ENCODE assay signal across 13 cellular contexts in genomic region chr3:124731760-124732159, GRCh38. TPM values are rescaled to one million over a fixed set of nuclear protein-coding genes. Genes with fewer than 3 reads are reported as not detected.
DNase-seq lines count a peak whose midpoint lies in the region; ATAC-seq and TF ChIP-seq lines count a peak whose summit lies in the region.
"Had no signal": no experiment of that assay in that cellular context is flagged by ENCODE, and none has a peak within 500 bp of the region (broad histone marks: within the 10 kb centered on the region; RNA-seq: fewer than 3 reads in every experiment).

No MANE protein-coding gene starts in this region.

- DNase-seq in CD4-positive, alpha-beta memory T cell, result no peak
- DNase-seq in HFF-Myc (ENCODE audit: extremely low read depth, low read depth) (no peak), NCI-H748 (lab: John Stamatoyannopoulos, UW; ENCODE audit: unreplicated experiment) (no peak)
- DNase-seq in activated CD4-positive, alpha-beta memory T cell treated with anti-CD3 and anti-CD28 coated beads, Interleukin-2, amount 10 ng/mL, durations not matched to agents 7 days and 5 days, result no peak
- no peak for DNase-seq in naive thymus-derived CD4-positive, alpha-beta T cell
- DNase-seq: DMS53, HCEC 1CT, SHP77 treated with DMSO at 0.1 percent for 48 hours had no signal

- H3K4me3 Mint-ChIP-seq in CD4-positive, alpha-beta memory T cell, result peak overlapping the region; percentile 5 to 99 (median 54)
- peak overlapping the region; percentile 100 for H3K4me3 Mint-ChIP-seq in activated CD4-positive, alpha-beta memory T cell treated with anti-CD3 and anti-CD28 coated beads, Interleukin-2, amount 10 ng/mL, durations not matched to agents 7 days and 5 days
- H3K4me3 Mint-ChIP-seq in naive thymus-derived CD4-positive, alpha-beta T cell, result peak overlapping the region; percentile 15 to 100 (median 97)

- peaks cover 10 to 23% of the 10 kb centered on the region in 2 donors for H3K36me3 Mint-ChIP-seq in CD4-positive, alpha-beta memory T cell
- peaks cover 18% of the 10 kb centered on the region for H3K36me3 Mint-ChIP-seq in activated CD4-positive, alpha-beta memory T cell treated with anti-CD3 and anti-CD28 coated beads, Interleukin-2, amount 10 ng/mL, durations not matched to agents 7 days and 5 days (ENCODE audit: low read depth)
- H3K36me3 Mint-ChIP-seq in naive thymus-derived CD4-positive, alpha-beta T cell, result peaks cover 3 to 12% (median 5%) of the 10 kb centered on the region in 5 donors

- peaks cover 6% of the 10 kb centered on the region for H3K27me3 ChIP-seq in CD4-positive, alpha-beta memory T cell (ENCODE audit: insufficient read depth, low read length)
- H3K27me3 ChIP-seq in naive thymus-derived CD4-positive, alpha-beta T cell (ENCODE audit: control insufficient read depth in 2 of 2, insufficient read depth in 2 of 2, low read length in 2 of 2), result peaks cover 0 to 4% of the 10 kb centered on the region in 2 donors

- peaks cover 2 to 7% of the 10 kb centered on the region in 2 donors for H3K27me3 Mint-ChIP-seq in CD4-positive, alpha-beta memory T cell
- peaks cover 2% of the 10 kb centered on the region for H3K27me3 Mint-ChIP-seq in activated CD4-positive, alpha-beta memory T cell treated with anti-CD3 and anti-CD28 coated beads, Interleukin-2, amount 10 ng/mL, durations not matched to agents 7 days and 5 days
- H3K27me3 Mint-ChIP-seq in naive thymus-derived CD4-positive, alpha-beta T cell, result peaks cover 0 to 17% (median 7%) of the 10 kb centered on the region in 5 donors

- no peaks in the 10 kb centered on the region for H3K9me3 ChIP-seq in CD4-positive, alpha-beta memory T cell (ENCODE audit: control insufficient read depth in 1 of 2, low read length in 2 of 2)
- no peaks in the 10 kb centered on the region for H3K9me3 ChIP-seq in naive thymus-derived CD4-positive, alpha-beta T cell (ENCODE audit: control insufficient read depth in 2 of 3, low read length in 3 of 3)

- intact Hi-C loops in CD4-positive, alpha-beta memory T cell (cut with micrococcal nuclease), result no loop called here
- intact Hi-C loops in naive thymus-derived CD4-positive, alpha-beta T cell (cut with micrococcal nuclease), result loop anchor here (2.0 to 10.0 kb wide), 12 partner anchors 15 to 1746 kb away; partner anchors contain the start of genes SLC41A3 (in 2 of the 2), HEG1 (in 1 of the 2), SEC22A (in 1 of the 2) and ZNF148 (in 1 of the 2)

- H3K9me3 Mint-ChIP-seq in CD4-positive, alpha-beta memory T cell, result peaks cover 0 to 3% (median 0%) of the 10 kb centered on the region in 8 donors
- H3K9me3 Mint-ChIP-seq in activated CD4-positive, alpha-beta memory T cell treated with anti-CD3 and anti-CD28 coated beads, Interleukin-2, amount 10 ng/mL, durations not matched to agents 7 days and 5 days, result no peaks in the 10 kb centered on the region
- peaks cover 0 to 7% (median 0%) of the 10 kb centered on the region in 11 donors for H3K9me3 Mint-ChIP-seq in naive thymus-derived CD4-positive, alpha-beta T cell
- H3K9me3 Mint-ChIP-seq: dendritic cell treated with granulocyte-macrophage colony-stimulating factor and Interleukin-4, amounts not matched to agents 40 ng/mL and 50 ng/mL, for 4 days; memory B cell had no signal

- CTCF ChIA-PET in CD4-positive, alpha-beta memory T cell (lab: Charles Lee; ENCODE audit: partially characterized antibody), result interaction anchor here (1.1 to 1.2 kb wide), 2 partner anchors 28 to 29 kb away, joined by 5 to 6 read pairs; no protein-coding TSS in a partner anchor
- CTCF ChIA-PET in activated CD4-positive, alpha-beta memory T cell treated with anti-CD3 and anti-CD28 coated beads, Interleukin-2, amount 10 ng/mL, durations not matched to agents 7 days and 5 days (lab: Charles Lee), result interaction anchor here (0.7 to 0.8 kb wide), 3 partner anchors 64 to 1035 kb away, joined by 3 to 4 read pairs (median 3); no protein-coding TSS in a partner anchor
- CTCF ChIA-PET in naive thymus-derived CD4-positive, alpha-beta T cell (lab: Charles Lee), result interaction anchor here (0.6 to 0.9 kb wide), 2 partner anchors 29 to 409 kb away, joined by 3 read pairs; no protein-coding TSS in a partner anchor

- no peak for ATAC-seq in naive thymus-derived CD4-positive, alpha-beta T cell
- no peak for ATAC-seq in GM21390 (IDR thresholded peaks at IDR 0.05; ENCODE audit: unreplicated experiment)
- no peak for ATAC-seq in HG03139 (IDR thresholded peaks at IDR 0.05; ENCODE audit: unreplicated experiment)
- no peak for ATAC-seq in HG03354 (IDR thresholded peaks at IDR 0.05; ENCODE audit: poor library complexity, severe bottlenecking, unreplicated experiment)

- no peak for TF ChIP-seq CTCF in HFF-Myc (IDR thresholded peaks at IDR 0.05; ENCODE audit: low read depth, low read length, missing control alignments)

- no peaks in the 10 kb centered on the region for H3K36me3 ChIP-seq in CD4-positive, alpha-beta memory T cell (ENCODE audit: insufficient read depth, low read length)
- peaks cover 0 to 5% (median 0%) of the 10 kb centered on the region in 3 experiments for H3K36me3 ChIP-seq in naive thymus-derived CD4-positive, alpha-beta T cell (ENCODE audit: control insufficient read depth in 2 of 3, insufficient read depth in 3 of 3, low read length in 3 of 3)

- H3K27ac Mint-ChIP-seq in CD4-positive, alpha-beta memory T cell, result peak overlapping the region in 4 of 7 donors; percentile 17 to 63 (median 39)
- no peak overlapping the region for H3K27ac Mint-ChIP-seq in activated CD4-positive, alpha-beta memory T cell treated with anti-CD3 and anti-CD28 coated beads, Interleukin-2, amount 10 ng/mL, durations not matched to agents 7 days and 5 days
- H3K27ac Mint-ChIP-seq in naive thymus-derived CD4-positive, alpha-beta T cell, result peak overlapping the region in 2 of 9 donors; percentile 5 to 46

- H3K27ac ChIP-seq in CD4-positive, alpha-beta memory T cell (ENCODE audit: low read depth, low read length), result no peak overlapping the region
- no peak overlapping the region for H3K27ac ChIP-seq in naive thymus-derived CD4-positive, alpha-beta T cell (ENCODE audit: low read depth, low read length)

- peaks cover 25 to 41% (median 32%) of the 10 kb centered on the region in 4 donors for H3K4me1 Mint-ChIP-seq in CD4-positive, alpha-beta memory T cell
- peaks cover 38% of the 10 kb centered on the region for H3K4me1 Mint-ChIP-seq in activated CD4-positive, alpha-beta memory T cell treated with anti-CD3 and anti-CD28 coated beads, Interleukin-2, amount 10 ng/mL, durations not matched to agents 7 days and 5 days
- peaks cover 20 to 52% (median 50%) of the 10 kb centered on the region in 7 donors for H3K4me1 Mint-ChIP-seq in naive thymus-derived CD4-positive, alpha-beta T cell

- POLR2A ChIA-PET in CD4-positive, alpha-beta memory T cell (lab: Charles Lee; ENCODE audit: partially characterized antibody), result no interaction called here
- POLR2A ChIA-PET in activated CD4-positive, alpha-beta memory T cell treated with anti-CD3 and anti-CD28 coated beads, Interleukin-2, amount 10 ng/mL, durations not matched to agents 7 days and 5 days (lab: Charles Lee), result interaction anchor here (1.1 kb wide), 1 partner anchor 649 kb away, joined by 3 read pairs; no protein-coding TSS in a partner anchor
- POLR2A ChIA-PET in naive thymus-derived CD4-positive, alpha-beta T cell (lab: Charles Lee), result no interaction called here

- peaks cover 36% of the 10 kb centered on the region for H3K4me1 ChIP-seq in CD4-positive, alpha-beta memory T cell (ENCODE audit: insufficient read depth, low read length)
- peaks cover 11 to 32% of the 10 kb centered on the region in 2 donors for H3K4me1 ChIP-seq in naive thymus-derived CD4-positive, alpha-beta T cell (ENCODE audit: control insufficient read depth in 2 of 2, insufficient read depth in 2 of 2, low read length in 2 of 2)

- H3K4me3 ChIP-seq in CD4-positive, alpha-beta memory T cell (ENCODE audit: low read length in 2 of 2), result no peak overlapping the region
- peak overlapping the region; percentile 100 for H3K4me3 ChIP-seq in HFF-Myc (replicated peaks; ENCODE audit: low read depth, low read length)
- H3K4me3 ChIP-seq in naive thymus-derived CD4-positive, alpha-beta T cell (ENCODE audit: low read length), result no peak overlapping the region

RNA-seq across cellular contexts. Expression of gene UMPS, which starts 1.5 kb away (rescaled TPM):
- total RNA-seq in CD4-positive, alpha-beta memory T cell, result 10 to 100 TPM; 25.5 to 31.5 TPM
- polyA plus RNA-seq in CD4-positive, alpha-beta memory T cell, result 10 to 100 TPM; 18.4 to 33.2 TPM
- 10 to 100 TPM; 23.3 to 26.3 TPM for total RNA-seq in activated CD4-positive, alpha-beta memory T cell treated with anti-CD3 and anti-CD28 coated beads, Interleukin-2, amount 10 ng/mL, durations not matched to agents 7 days and 5 days
- 10 to 100 TPM; 13.2 to 34.8 (median 24.8) TPM for total RNA-seq in naive thymus-derived CD4-positive, alpha-beta T cell
- polyA plus RNA-seq in naive thymus-derived CD4-positive, alpha-beta T cell, result 10 to 100 TPM; 22.8 to 41.8 TPM
